9 cellular contexts compared by ENCODE assay signal in the genomic region with DNA sequence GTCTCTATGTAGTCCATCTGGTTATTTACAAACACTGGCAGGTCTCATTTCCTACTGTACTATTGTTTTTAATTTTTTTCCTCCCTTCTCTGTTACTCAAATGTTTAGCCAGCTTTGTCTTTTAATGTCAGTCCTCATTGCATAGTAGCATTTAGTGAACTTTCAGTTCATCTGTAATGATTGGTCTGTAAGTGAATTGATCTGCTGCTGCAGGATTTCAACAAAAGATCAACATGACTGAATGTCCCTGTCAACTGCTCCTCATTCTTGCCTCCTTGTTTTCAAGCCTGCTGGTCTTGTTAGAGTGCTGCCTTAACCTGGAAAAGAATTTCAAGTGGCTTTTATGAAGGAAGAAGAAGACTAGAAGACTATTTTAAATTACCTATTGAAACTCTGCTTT. TPM values are rescaled to one million over a fixed set of nuclear protein-coding genes. Genes with fewer than 3 reads are reported as not detected.
"Had no signal": no experiment of that assay in that cellular context is flagged by ENCODE, and none has a peak within 500 bp of the region (broad histone marks: within the 10 kb centered on the region; RNA-seq: fewer than 3 reads in every experiment).

No MANE protein-coding gene starts in this region.

- FAIRE-seq: HTR-8/SVneo, K562 had no signal

- H3K4me3 ChIP-seq: K562 had no signal

- H3K27ac ChIP-seq: HL-60 had no signal

- ATAC-seq: K562 had no signal

- DNase-seq: IMR-90, KBM-7, KG1 had no signal

RNA-seq across cellular contexts. Expression of a gene that starts 19.3 kb away (rescaled TPM):
- total RNA-seq: HT-29, HT1080, IMR-90 had no signal
- polyA plus RNA-seq: IgD-negative memory B cell, IMR-90 had no signal
